Comparison of ENCODE assay signal across 1 cellular context in the genomic region with DNA sequence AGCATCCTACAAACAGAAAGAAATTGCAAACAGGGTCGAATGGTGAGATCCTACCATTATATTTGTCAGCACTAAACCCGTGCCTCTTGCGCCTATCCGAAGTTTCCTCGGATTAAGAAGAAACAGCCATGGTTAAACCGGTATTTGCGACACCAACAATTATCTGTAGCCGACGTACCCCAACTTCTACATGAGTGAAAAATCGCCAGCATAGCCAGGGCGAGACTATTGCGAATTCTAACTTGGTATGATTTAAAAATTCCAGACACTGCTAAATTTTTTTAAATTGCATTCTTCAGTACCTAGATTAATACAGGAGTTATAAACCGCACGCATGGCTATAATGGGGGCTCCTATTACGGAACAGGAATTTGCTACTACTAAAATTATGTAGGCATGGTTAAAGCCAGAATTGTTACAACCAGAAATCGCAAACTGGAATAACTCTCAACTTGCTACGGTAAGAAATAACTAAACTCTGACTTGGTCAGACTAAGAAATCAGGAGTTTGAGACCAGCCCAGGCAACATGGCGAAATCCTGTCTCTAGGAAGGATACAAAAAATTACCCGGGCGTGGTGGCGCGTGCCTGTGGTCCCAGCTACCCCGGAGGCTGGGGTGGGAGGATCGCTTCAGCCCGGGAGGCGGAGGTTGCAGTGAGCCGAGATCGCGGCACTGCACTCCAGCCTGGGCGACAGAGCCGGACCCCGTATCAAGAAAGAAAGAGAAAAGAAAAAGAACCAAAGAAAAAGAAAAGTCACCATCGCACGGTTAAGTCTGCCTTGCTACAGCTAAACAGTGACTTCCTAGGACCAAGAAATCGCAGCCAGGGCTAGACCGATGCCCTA.
TF ChIP-seq lines count a peak whose summit lies in the region.

No MANE protein-coding gene starts in this region.

TF ChIP-seq in K562, 482 proteins besides CTCF, POLR2A, EP300 and RAD21 (continued from another document and continues in another):
- TF ChIP-seq, protein P1, sequence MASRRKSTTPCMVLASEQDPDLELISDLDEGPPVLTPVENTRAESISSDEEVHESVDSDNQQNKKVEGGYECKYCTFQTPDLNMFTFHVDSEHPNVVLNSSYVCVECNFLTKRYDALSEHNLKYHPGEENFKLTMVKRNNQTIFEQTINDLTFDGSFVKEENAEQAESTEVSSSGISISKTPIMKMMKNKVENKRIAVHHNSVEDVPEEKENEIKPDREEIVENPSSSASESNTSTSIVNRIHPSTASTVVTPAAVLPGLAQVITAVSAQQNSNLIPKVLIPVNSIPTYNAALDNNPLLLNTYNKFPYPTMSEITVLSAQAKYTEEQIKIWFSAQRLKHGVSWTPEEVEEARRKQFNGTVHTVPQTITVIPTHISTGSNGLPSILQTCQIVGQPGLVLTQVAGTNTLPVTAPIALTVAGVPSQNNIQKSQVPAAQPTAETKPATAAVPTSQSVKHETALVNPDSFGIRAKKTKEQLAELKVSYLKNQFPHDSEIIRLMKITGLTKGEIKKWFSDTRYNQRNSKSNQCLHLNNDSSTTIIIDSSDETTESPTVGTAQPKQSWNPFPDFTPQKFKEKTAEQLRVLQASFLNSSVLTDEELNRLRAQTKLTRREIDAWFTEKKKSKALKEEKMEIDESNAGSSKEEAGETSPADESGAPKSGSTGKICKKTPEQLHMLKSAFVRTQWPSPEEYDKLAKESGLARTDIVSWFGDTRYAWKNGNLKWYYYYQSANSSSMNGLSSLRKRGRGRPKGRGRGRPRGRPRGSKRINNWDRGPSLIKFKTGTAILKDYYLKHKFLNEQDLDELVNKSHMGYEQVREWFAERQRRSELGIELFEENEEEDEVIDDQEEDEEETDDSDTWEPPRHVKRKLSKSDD (conservative IDR thresholded peaks at IDR 0.05; ENCODE audit: low read length), result no peak
- TF ChIP-seq, protein P2, sequence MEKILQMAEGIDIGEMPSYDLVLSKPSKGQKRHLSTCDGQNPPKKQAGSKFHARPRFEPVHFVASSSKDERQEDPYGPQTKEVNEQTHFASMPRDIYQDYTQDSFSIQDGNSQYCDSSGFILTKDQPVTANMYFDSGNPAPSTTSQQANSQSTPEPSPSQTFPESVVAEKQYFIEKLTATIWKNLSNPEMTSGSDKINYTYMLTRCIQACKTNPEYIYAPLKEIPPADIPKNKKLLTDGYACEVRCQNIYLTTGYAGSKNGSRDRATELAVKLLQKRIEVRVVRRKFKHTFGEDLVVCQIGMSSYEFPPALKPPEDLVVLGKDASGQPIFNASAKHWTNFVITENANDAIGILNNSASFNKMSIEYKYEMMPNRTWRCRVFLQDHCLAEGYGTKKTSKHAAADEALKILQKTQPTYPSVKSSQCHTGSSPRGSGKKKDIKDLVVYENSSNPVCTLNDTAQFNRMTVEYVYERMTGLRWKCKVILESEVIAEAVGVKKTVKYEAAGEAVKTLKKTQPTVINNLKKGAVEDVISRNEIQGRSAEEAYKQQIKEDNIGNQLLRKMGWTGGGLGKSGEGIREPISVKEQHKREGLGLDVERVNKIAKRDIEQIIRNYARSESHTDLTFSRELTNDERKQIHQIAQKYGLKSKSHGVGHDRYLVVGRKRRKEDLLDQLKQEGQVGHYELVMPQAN (IDR thresholded peaks at IDR 0.05; ENCODE audit: borderline replicate concordance), result peak; percentile 67; the same call in 1 of the 2 replicates
- TF ChIP-seq ZNF444 (CRISPR knock-in tag; IDR thresholded peaks at IDR 0.05), result no peak
- no peak; the same call in 1 of the 2 replicates for TF ChIP-seq ETV1 (tag; conservative IDR thresholded peaks at IDR 0.05; ENCODE audit: low read depth)
- TF ChIP-seq RBM15 (IDR thresholded peaks at IDR 0.05; ENCODE audit: insufficient read depth, low read length), result no peak
- no peak for TF ChIP-seq ZC3H8 (IDR thresholded peaks at IDR 0.05)
- no peak for TF ChIP-seq IFI16 (CRISPR knock-in tag; IDR thresholded peaks at IDR 0.05)
- TF ChIP-seq, protein P3, sequence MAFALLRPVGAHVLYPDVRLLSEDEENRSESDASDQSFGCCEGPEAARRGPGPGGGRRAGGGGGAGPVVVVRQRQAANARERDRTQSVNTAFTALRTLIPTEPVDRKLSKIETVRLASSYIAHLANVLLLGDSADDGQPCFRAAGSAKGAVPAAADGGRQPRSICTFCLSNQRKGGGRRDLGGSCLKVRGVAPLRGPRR (CRISPR knock-in tag; IDR thresholded peaks at IDR 0.05), result no peak
- TF ChIP-seq SMARCE1 (IDR thresholded peaks at IDR 0.05), result 0 out of 2 replicates have a peak, but pooled peaks have one; percentile 50
- TF ChIP-seq, protein P4, sequence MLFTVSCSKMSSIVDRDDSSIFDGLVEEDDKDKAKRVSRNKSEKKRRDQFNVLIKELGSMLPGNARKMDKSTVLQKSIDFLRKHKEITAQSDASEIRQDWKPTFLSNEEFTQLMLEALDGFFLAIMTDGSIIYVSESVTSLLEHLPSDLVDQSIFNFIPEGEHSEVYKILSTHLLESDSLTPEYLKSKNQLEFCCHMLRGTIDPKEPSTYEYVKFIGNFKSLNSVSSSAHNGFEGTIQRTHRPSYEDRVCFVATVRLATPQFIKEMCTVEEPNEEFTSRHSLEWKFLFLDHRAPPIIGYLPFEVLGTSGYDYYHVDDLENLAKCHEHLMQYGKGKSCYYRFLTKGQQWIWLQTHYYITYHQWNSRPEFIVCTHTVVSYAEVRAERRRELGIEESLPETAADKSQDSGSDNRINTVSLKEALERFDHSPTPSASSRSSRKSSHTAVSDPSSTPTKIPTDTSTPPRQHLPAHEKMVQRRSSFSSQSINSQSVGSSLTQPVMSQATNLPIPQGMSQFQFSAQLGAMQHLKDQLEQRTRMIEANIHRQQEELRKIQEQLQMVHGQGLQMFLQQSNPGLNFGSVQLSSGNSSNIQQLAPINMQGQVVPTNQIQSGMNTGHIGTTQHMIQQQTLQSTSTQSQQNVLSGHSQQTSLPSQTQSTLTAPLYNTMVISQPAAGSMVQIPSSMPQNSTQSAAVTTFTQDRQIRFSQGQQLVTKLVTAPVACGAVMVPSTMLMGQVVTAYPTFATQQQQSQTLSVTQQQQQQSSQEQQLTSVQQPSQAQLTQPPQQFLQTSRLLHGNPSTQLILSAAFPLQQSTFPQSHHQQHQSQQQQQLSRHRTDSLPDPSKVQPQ (CRISPR knock-in tag; IDR thresholded peaks at IDR 0.05; ENCODE audit: borderline replicate concordance), result no peak
- no peak for TF ChIP-seq ZNF3 (CRISPR knock-in tag; IDR thresholded peaks at IDR 0.05)
- no peak for TF ChIP-seq ZNF124 (CRISPR knock-in tag; IDR thresholded peaks at IDR 0.05)
- TF ChIP-seq PHF21A (IDR thresholded peaks at IDR 0.05; ENCODE audit: borderline replicate concordance, low read depth), result peak; percentile 93
- no peak for TF ChIP-seq PRMT5 (CRISPR knock-in tag; IDR thresholded peaks at IDR 0.05)
- TF ChIP-seq TCFL5 (CRISPR knock-in tag; conservative IDR thresholded peaks at IDR 0.05), result no peak
- TF ChIP-seq C11orf30 (IDR thresholded peaks at IDR 0.05; ENCODE audit: low read depth), result no peak
- TF ChIP-seq THRAP3 (IDR thresholded peaks at IDR 0.05; ENCODE audit: borderline replicate concordance), result no peak
- TF ChIP-seq ZNF384 (IDR thresholded peaks at IDR 0.05; ENCODE audit: low read depth, low read length), result no peak
- no peak for TF ChIP-seq RBM25 (IDR thresholded peaks at IDR 0.05; ENCODE audit: low read depth, low read length, severe bottlenecking)
- no peak for TF ChIP-seq ZNF445 (CRISPR knock-in tag; IDR thresholded peaks at IDR 0.05; ENCODE audit: low read depth)
- TF ChIP-seq, protein P5, sequence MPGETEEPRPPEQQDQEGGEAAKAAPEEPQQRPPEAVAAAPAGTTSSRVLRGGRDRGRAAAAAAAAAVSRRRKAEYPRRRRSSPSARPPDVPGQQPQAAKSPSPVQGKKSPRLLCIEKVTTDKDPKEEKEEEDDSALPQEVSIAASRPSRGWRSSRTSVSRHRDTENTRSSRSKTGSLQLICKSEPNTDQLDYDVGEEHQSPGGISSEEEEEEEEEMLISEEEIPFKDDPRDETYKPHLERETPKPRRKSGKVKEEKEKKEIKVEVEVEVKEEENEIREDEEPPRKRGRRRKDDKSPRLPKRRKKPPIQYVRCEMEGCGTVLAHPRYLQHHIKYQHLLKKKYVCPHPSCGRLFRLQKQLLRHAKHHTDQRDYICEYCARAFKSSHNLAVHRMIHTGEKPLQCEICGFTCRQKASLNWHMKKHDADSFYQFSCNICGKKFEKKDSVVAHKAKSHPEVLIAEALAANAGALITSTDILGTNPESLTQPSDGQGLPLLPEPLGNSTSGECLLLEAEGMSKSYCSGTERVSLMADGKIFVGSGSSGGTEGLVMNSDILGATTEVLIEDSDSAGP (CRISPR knock-in tag; IDR thresholded peaks at IDR 0.05), result no peak
- no peak for TF ChIP-seq SMC3 (conservative IDR thresholded peaks at IDR 0.05; ENCODE audit: insufficient read depth, low read depth, low read length)
- TF ChIP-seq GATA2 (CRISPR knock-in tag; IDR thresholded peaks at IDR 0.05), result no peak
- TF ChIP-seq FOXP1 (CRISPR knock-in tag; IDR thresholded peaks at IDR 0.05), result no peak
- TF ChIP-seq, protein P6, sequence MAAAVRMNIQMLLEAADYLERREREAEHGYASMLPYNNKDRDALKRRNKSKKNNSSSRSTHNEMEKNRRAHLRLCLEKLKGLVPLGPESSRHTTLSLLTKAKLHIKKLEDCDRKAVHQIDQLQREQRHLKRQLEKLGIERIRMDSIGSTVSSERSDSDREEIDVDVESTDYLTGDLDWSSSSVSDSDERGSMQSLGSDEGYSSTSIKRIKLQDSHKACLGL (CRISPR knock-in tag; IDR thresholded peaks at IDR 0.05; ENCODE audit: borderline replicate concordance, poor library complexity, severe bottlenecking), result no peak
- TF ChIP-seq TGIF2 (CRISPR knock-in tag; IDR thresholded peaks at IDR 0.05), result no peak
- no peak for TF ChIP-seq TCF7L2 (IDR thresholded peaks at IDR 0.05; ENCODE audit: low read depth, low read length)
- TF ChIP-seq ZNF174 (CRISPR knock-in tag; IDR thresholded peaks at IDR 0.05), result no peak
- peak; percentile 54; the same call in 1 of the 2 replicates for TF ChIP-seq L3MBTL2 (IDR thresholded peaks at IDR 0.05)
- TF ChIP-seq TAF9B (IDR thresholded peaks at IDR 0.05; ENCODE audit: partially characterized antibody), result peak; percentile 20
- TF ChIP-seq POLR2B (IDR thresholded peaks at IDR 0.05; ENCODE audit: low read depth, partially characterized antibody), result no peak
- TF ChIP-seq SAFB2 (IDR thresholded peaks at IDR 0.05; ENCODE audit: borderline replicate concordance, low read depth, low read length, severe bottlenecking), result no peak
- TF ChIP-seq, protein P7, sequence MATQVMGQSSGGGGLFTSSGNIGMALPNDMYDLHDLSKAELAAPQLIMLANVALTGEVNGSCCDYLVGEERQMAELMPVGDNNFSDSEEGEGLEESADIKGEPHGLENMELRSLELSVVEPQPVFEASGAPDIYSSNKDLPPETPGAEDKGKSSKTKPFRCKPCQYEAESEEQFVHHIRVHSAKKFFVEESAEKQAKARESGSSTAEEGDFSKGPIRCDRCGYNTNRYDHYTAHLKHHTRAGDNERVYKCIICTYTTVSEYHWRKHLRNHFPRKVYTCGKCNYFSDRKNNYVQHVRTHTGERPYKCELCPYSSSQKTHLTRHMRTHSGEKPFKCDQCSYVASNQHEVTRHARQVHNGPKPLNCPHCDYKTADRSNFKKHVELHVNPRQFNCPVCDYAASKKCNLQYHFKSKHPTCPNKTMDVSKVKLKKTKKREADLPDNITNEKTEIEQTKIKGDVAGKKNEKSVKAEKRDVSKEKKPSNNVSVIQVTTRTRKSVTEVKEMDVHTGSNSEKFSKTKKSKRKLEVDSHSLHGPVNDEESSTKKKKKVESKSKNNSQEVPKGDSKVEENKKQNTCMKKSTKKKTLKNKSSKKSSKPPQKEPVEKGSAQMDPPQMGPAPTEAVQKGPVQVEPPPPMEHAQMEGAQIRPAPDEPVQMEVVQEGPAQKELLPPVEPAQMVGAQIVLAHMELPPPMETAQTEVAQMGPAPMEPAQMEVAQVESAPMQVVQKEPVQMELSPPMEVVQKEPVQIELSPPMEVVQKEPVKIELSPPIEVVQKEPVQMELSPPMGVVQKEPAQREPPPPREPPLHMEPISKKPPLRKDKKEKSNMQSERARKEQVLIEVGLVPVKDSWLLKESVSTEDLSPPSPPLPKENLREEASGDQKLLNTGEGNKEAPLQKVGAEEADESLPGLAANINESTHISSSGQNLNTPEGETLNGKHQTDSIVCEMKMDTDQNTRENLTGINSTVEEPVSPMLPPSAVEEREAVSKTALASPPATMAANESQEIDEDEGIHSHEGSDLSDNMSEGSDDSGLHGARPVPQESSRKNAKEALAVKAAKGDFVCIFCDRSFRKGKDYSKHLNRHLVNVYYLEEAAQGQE (CRISPR knock-in tag; IDR thresholded peaks at IDR 0.05; ENCODE audit: low read depth), result no peak
- TF ChIP-seq ZNF696 (CRISPR knock-in tag; conservative IDR thresholded peaks at IDR 0.05), result no peak
- no peak for TF ChIP-seq DIDO1 (tag; IDR thresholded peaks at IDR 0.05; ENCODE audit: low read depth)
- TF ChIP-seq, protein P8, sequence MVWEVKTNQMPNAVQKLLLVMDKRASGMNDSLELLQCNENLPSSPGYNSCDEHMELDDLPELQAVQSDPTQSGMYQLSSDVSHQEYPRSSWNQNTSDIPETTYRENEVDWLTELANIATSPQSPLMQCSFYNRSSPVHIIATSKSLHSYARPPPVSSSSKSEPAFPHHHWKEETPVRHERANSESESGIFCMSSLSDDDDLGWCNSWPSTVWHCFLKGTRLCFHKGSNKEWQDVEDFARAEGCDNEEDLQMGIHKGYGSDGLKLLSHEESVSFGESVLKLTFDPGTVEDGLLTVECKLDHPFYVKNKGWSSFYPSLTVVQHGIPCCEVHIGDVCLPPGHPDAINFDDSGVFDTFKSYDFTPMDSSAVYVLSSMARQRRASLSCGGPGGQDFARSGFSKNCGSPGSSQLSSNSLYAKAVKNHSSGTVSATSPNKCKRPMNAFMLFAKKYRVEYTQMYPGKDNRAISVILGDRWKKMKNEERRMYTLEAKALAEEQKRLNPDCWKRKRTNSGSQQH (CRISPR knock-in tag; IDR thresholded peaks at IDR 0.05), result 0 out of 2 replicates have a peak, but pooled peaks have one; percentile 47
- TF ChIP-seq ZNF165 (CRISPR knock-in tag; IDR thresholded peaks at IDR 0.05; ENCODE audit: borderline replicate concordance), result no peak
- TF ChIP-seq ZKSCAN8 (CRISPR knock-in tag; IDR thresholded peaks at IDR 0.05), result peak; percentile 33
- TF ChIP-seq ZNF561 (CRISPR knock-in tag; conservative IDR thresholded peaks at IDR 0.05), result no peak
- TF ChIP-seq SREBF2 (CRISPR knock-in tag; IDR thresholded peaks at IDR 0.05), result no peak
- no peak for TF ChIP-seq RBFOX2 (IDR thresholded peaks at IDR 0.05; ENCODE audit: low read depth, low read length)
- no peak for TF ChIP-seq MAZ (CRISPR knock-in tag; conservative IDR thresholded peaks at IDR 0.05 in 1 of 2, IDR thresholded peaks at IDR 0.05 in 1 of 2)
- no peak for TF ChIP-seq ZNF311 (CRISPR knock-in tag; IDR thresholded peaks at IDR 0.05)
- no peak for TF ChIP-seq PHF20 (IDR thresholded peaks at IDR 0.05; ENCODE audit: partially characterized antibody)
- TF ChIP-seq SETDB1 (IDR thresholded peaks at IDR 0.05; ENCODE audit: low read length), result no peak
- TF ChIP-seq, protein P9, sequence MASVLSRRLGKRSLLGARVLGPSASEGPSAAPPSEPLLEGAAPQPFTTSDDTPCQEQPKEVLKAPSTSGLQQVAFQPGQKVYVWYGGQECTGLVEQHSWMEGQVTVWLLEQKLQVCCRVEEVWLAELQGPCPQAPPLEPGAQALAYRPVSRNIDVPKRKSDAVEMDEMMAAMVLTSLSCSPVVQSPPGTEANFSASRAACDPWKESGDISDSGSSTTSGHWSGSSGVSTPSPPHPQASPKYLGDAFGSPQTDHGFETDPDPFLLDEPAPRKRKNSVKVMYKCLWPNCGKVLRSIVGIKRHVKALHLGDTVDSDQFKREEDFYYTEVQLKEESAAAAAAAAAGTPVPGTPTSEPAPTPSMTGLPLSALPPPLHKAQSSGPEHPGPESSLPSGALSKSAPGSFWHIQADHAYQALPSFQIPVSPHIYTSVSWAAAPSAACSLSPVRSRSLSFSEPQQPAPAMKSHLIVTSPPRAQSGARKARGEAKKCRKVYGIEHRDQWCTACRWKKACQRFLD (CRISPR knock-in tag; IDR thresholded peaks at IDR 0.05), result no peak
- no peak for TF ChIP-seq HNRNPLL (IDR thresholded peaks at IDR 0.05; ENCODE audit: low read depth, low read length, poor library complexity, severe bottlenecking)
